8 cellular contexts compared by ENCODE assay signal in the genomic region with DNA sequence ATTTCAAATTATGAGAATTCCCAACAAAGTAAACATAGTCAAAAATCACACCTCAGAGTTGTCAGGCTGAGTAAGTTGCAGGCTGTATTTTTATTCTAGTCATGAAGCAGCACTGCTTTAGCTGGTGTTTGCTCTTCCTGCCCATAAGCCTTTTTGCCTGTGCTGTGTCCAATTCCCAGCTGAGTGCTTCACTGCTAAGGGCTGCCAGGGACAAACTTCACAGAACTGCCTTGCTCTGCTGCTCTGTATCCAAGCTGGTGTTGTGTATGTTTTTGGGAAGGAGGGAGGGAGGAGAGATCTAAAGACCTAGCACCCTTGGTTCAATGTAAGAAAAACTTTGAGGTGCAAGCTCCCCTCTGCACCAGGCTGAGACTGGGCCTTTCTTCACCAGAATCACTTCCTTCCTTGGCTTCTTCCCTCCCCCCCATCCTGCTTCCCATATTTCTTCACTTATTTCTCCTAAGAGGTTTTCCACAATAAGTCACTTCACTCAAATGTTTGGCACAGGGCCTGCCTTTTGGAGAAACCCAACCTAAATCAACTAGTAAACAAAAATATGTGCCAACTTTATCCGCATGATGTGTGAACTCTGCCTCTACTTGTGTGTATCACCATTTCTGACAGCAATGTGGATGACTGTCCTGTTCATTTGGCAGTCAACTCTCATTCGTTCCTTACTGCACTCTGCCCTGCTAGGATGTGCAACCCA.
DNase-seq lines count a peak whose midpoint lies in the region; ATAC-seq and FAIRE-seq lines count a peak whose summit lies in the region.

No MANE protein-coding gene starts in this region.

- peak; percentile 17 for ATAC-seq in GM18511 (IDR thresholded peaks at IDR 0.05; ENCODE audit: unreplicated experiment)

- H3K4me3 ChIP-seq in rectal smooth muscle tissue (ENCODE audit: low read length): no peak overlapping the region

- H3K36me3 ChIP-seq in rectal smooth muscle tissue (ENCODE audit: control insufficient read depth, insufficient read depth, low read length): no peaks in the 10 kb centered on the region

- no peak for FAIRE-seq in frontal cortex (lab: Jason Lieb, UNC)

- peak overlapping the region; percentile 76 for H3K27ac ChIP-seq in rectal smooth muscle tissue (ENCODE audit: low read depth, low read length)

- DNase-seq in NCI-H446 (lab: John Stamatoyannopoulos, UW): peak; percentile 71 to 79
- DNase-seq in fibroblast of peridontal ligament (ENCODE audit: extremely low read depth): peak; percentile 59
- DNase-seq in frontal cortex (ENCODE audit: low spot score in 2 of 2): no peak
- DNase-seq in Kasumi-1 (lab: John Stamatoyannopoulos, UW): no peak
- DNase-seq in activated CD8-positive, alpha-beta memory T cell treated with anti-CD3 and anti-CD28 coated beads, Interleukin-2, amount 50 U/mL, for 4 hours: no peak
- DNase-seq in CD1c-positive myeloid dendritic cell (ENCODE audit: extremely low spot score): no peak

- H3K27me3 ChIP-seq in rectal smooth muscle tissue (ENCODE audit: control insufficient read depth, insufficient read depth, low read length): no peaks in the 10 kb centered on the region

- H3K4me1 ChIP-seq in rectal smooth muscle tissue (ENCODE audit: control insufficient read depth, insufficient read depth, low read length): peaks cover 21% of the 10 kb centered on the region

- no peak overlapping the region for H3K9ac ChIP-seq in rectal smooth muscle tissue (ENCODE audit: low read length)

Comparison
In these comparisons a context has a peak if more than half of its experiments do, and no peak if none do; other contexts are left out.
1. DNase-seq: peak in NCI-H446 (2 of 2) and fibroblast of peridontal ligament (single experiment); none in frontal cortex (0 of 2), Kasumi-1 (0 of 2), activated CD8-positive, alpha-beta memory T cell treated with anti-CD3 and anti-CD28 coated beads, Interleukin-2, amount 50 U/mL, for 4 hours (single experiment) and CD1c-positive myeloid dendritic cell (single experiment).